Comparison of ENCODE assay signal across 27 cellular contexts in genomic region chr11:92776676-92777075, GRCh38.
DNase-seq lines count a peak whose midpoint lies in the region; ATAC-seq and TF ChIP-seq lines count a peak whose summit lies in the region.
"Had no signal": no experiment of that assay in that cellular context is flagged by ENCODE, and none has a peak within 500 bp of the region (broad histone marks: within the 10 kb centered on the region; RNA-seq: fewer than 3 reads in every experiment).

No MANE protein-coding gene starts in this region.

- DNase-seq in AG08395 (ENCODE audit: low spot score) (peak; percentile 9), HT1080 (ENCODE audit: low read depth) (peak; percentile 23), heart left ventricle (peak in 3 of 5 donors; percentile 19 to 59 (median 31)), mesendoderm (peak; percentile 9), NCI-H446 (lab: John Stamatoyannopoulos, UW) (no peak), NCI-H226 (no peak)
- no peak for DNase-seq in CD4-positive, alpha-beta T cell
- DNase-seq: activated CD4-positive, alpha-beta T cell treated with anti-CD3 and anti-CD28 coated beads for 48 hours; activated gamma-delta T cell; activated T-cell treated with anti-CD3 and anti-CD28 coated beads, Interleukin-2, amount 50 U/mL, for 24 hours; cerebellar nuclear complex; DMS53; dorsolateral prefrontal cortex; GF-D8; KBM-7; NCI-H1417 treated with DMSO at 0.1 percent for 48 hours; NCI-H2081; NCI-H510A; stimulated activated CD4-positive, alpha-beta T cell treated with anti-CD3 and anti-CD28 coated beads, Interleukin-1b, Interleukin-23, amount 100 ng/mL, for 48 hours; stimulated activated CD8-positive, alpha-beta memory T cell treated with anti-CD3 and anti-CD28 coated beads, Interleukin-4, amount 100 ng/mL, for 48 hours; tibial artery had no signal

- H2AK5ac ChIP-seq in mesendoderm (ENCODE audit: low read length): no peak overlapping the region

- H3K23ac ChIP-seq in mesendoderm (ENCODE audit: low read length): no peak overlapping the region

- H3K4me3 Mint-ChIP-seq in CD4-positive, alpha-beta T cell: no peak overlapping the region
- H3K4me3 Mint-ChIP-seq: activated T-cell treated with anti-CD3 and anti-CD28 coated beads, Interleukin-2, amount 50 U/mL, for 24 hours; memory B cell had no signal

- H2BK120ac ChIP-seq in mesendoderm (ENCODE audit: low read depth, low read length): no peak overlapping the region

- H3K18ac ChIP-seq in mesendoderm (ENCODE audit: low read length): no peak overlapping the region

- no peaks in the 10 kb centered on the region for H3K79me1 ChIP-seq in mesendoderm (ENCODE audit: low read length)

- H3K27me3 ChIP-seq in heart left ventricle (no peaks in the 10 kb centered on the region), mesendoderm (ENCODE audit: insufficient read depth, low read length, poor library complexity) (no peaks in the 10 kb centered on the region)
- no peaks in the 10 kb centered on the region for H3K27me3 ChIP-seq in CD4-positive, alpha-beta T cell (ENCODE audit: control insufficient read depth, insufficient read depth, low read length)
- H3K27me3 ChIP-seq: BLaER1, dorsolateral prefrontal cortex, neutrophil, tibial artery had no signal

- H3K79me2 ChIP-seq in mesendoderm (ENCODE audit: control insufficient read depth, insufficient read depth, low read length): no peaks in the 10 kb centered on the region

- ATAC-seq in heart left ventricle: peak; percentile 42 to 99 (median 88)
- no peak for ATAC-seq in CD4-positive, alpha-beta T cell (ENCODE audit: poor library complexity)
- no peak for ATAC-seq in HG03135 (IDR thresholded peaks at IDR 0.05; ENCODE audit: unreplicated experiment)

- no peak overlapping the region for H2BK15ac ChIP-seq in mesendoderm (replicated peaks; ENCODE audit: low read depth)

- no peaks in the 10 kb centered on the region for H3K27me3 Mint-ChIP-seq in CD4-positive, alpha-beta T cell
- H3K27me3 Mint-ChIP-seq: activated T-cell treated with anti-CD3 and anti-CD28 coated beads, Interleukin-2, amount 50 U/mL, for 24 hours; memory B cell; progenitor cell of endocrine pancreas had no signal

- H3K27ac Mint-ChIP-seq in CD4-positive, alpha-beta T cell: no peak overlapping the region
- H3K27ac Mint-ChIP-seq: activated T-cell treated with anti-CD3 and anti-CD28 coated beads, Interleukin-2, amount 50 U/mL, for 24 hours; memory B cell; progenitor cell of endocrine pancreas had no signal

- peaks cover 0 to 3% (median 0%) of the 10 kb centered on the region in 12 donors for H3K4me1 ChIP-seq in heart left ventricle
- H3K4me1 ChIP-seq in mesendoderm (ENCODE audit: control insufficient read depth, low read depth, low read length): peaks cover 3% of the 10 kb centered on the region
- H3K4me1 ChIP-seq: BLaER1, tibial artery had no signal

- CTCF ChIA-PET in CD4-positive, alpha-beta T cell (lab: Charles Lee): no interaction called here

- H4K5ac ChIP-seq in mesendoderm (ENCODE audit: low read length): no peak overlapping the region

- no peaks in the 10 kb centered on the region for H3K9me3 Mint-ChIP-seq in CD4-positive, alpha-beta T cell
- H3K9me3 Mint-ChIP-seq: activated T-cell treated with anti-CD3 and anti-CD28 coated beads, Interleukin-2, amount 50 U/mL, for 24 hours; memory B cell had no signal

- H3K27ac ChIP-seq in heart left ventricle (no peak overlapping the region), mesendoderm (ENCODE audit: low read depth, low read length) (no peak overlapping the region)
- no peak overlapping the region for H3K27ac ChIP-seq in CD4-positive, alpha-beta T cell (ENCODE audit: low read depth, low read length)
- H3K27ac ChIP-seq: BLaER1, dorsolateral prefrontal cortex, neutrophil, tibial artery had no signal

- no peak overlapping the region for H3K4ac ChIP-seq in mesendoderm (ENCODE audit: low read depth, low read length)

- H3K4me2 ChIP-seq in mesendoderm (ENCODE audit: low read length): no peak overlapping the region
- H3K4me2 ChIP-seq: BLaER1, smooth muscle cell had no signal

- H3K36me3 ChIP-seq in heart left ventricle: no peaks in the 10 kb centered on the region
- H3K36me3 ChIP-seq in mesendoderm (ENCODE audit: control insufficient read depth, insufficient read depth, low read length): no peaks in the 10 kb centered on the region
- H3K36me3 ChIP-seq: BLaER1, neutrophil, tibial artery had no signal

- no peak for TF ChIP-seq CTCF in heart left ventricle (IDR thresholded peaks at IDR 0.05)
- no peak for TF ChIP-seq CTCF in CD4-positive, alpha-beta T cell (IDR thresholded peaks at IDR 0.05)

- H2BK5ac ChIP-seq in mesendoderm (ENCODE audit: low read length): no peak overlapping the region

- 35 to 38% (median 37%) methylated on average over 2 of the region's 2 CpGs for WGBS in heart left ventricle, 4 donors
- no CpG with 5 or more reads among the region's 2 CpGs for WGBS in mesendoderm (ENCODE audit: extremely low coverage, insufficient coverage, low lambda C conversion rate)

- H3K4me3 ChIP-seq in heart left ventricle: no peak overlapping the region
- no peak overlapping the region for H3K4me3 ChIP-seq in mesendoderm (ENCODE audit: low read length)
- H3K4me3 ChIP-seq: BLaER1, dorsolateral prefrontal cortex, smooth muscle cell, tibial artery had no signal

- no peak overlapping the region for H4K8ac ChIP-seq in mesendoderm (ENCODE audit: low read depth, low read length)

- TF ChIP-seq POLR2A in heart left ventricle (IDR thresholded peaks at IDR 0.05): no peak

- intact Hi-C loops in heart left ventricle (cut with DNase I): loop anchor here in 2 of 10 donors (10.0 kb wide), 2 partner anchors 52 to 62 kb away; no protein-coding TSS in a partner anchor
- intact Hi-C loops in CD4-positive, alpha-beta T cell (cut with DNase I, micrococcal nuclease): no loop called here

- H3K9ac ChIP-seq in mesendoderm (ENCODE audit: low read length): no peak overlapping the region
- H3K9ac ChIP-seq: BLaER1 had no signal

- POLR2A ChIA-PET in CD4-positive, alpha-beta T cell (lab: Charles Lee): no interaction called here

- no peaks in the 10 kb centered on the region for H3K36me3 Mint-ChIP-seq in CD4-positive, alpha-beta T cell (ENCODE audit: low read depth)
- H3K36me3 Mint-ChIP-seq: memory B cell had no signal

- no peak overlapping the region for H3K56ac ChIP-seq in mesendoderm (ENCODE audit: low read length)

- H3K4me1 Mint-ChIP-seq in CD4-positive, alpha-beta T cell (ENCODE audit: low read depth): no peaks in the 10 kb centered on the region
- H3K4me1 Mint-ChIP-seq: memory B cell had no signal

- no peaks in the 10 kb centered on the region for H3K9me3 ChIP-seq in heart left ventricle
- H3K9me3 ChIP-seq in CD4-positive, alpha-beta T cell (ENCODE audit: control insufficient read depth, low read length): no peaks in the 10 kb centered on the region
- H3K9me3 ChIP-seq: BLaER1, neutrophil, tibial artery had no signal

Comparison
In these comparisons a context has a peak if more than half of its experiments do, and no peak if none do; other contexts are left out.
1. DNase-seq: peak in AG08395 (single experiment), HT1080 (single experiment), heart left ventricle (3 of 5) and mesendoderm (single experiment); none in CD4-positive, alpha-beta T cell (0 of 10), NCI-H446 (0 of 2) and NCI-H226 (single experiment).
2. ATAC-seq: peak in heart left ventricle (4 of 4); none in CD4-positive, alpha-beta T cell (single experiment) and HG03135 (single experiment).